Comparison of ENCODE assay signal across 2 cellular contexts in the genomic region with DNA sequence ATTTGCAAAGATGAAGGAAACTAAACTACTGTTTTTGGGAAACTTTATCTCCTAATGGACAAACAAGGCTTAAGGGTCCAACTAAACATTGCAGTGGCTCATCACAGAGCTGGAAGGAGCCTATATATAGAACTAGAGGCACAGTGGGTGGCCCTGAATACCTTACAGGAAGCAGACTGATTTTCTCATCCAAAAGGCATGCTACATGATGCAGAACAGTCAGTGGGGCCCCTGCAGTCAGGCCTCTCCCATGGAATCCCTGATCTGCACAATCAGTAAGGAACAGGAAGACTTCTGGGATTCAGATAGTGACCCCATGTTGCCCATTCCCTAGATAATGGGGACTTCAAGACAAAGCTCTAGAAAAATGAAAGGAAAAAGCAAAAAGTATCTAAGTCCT.
A peak's percentile ranks its signal among the peaks of the same experiment; 100 is the strongest.
TF ChIP-seq lines count a peak whose summit lies in the region.

No MANE protein-coding gene starts in this region.

TF ChIP-seq in HCT116, 20 proteins besides CTCF, POLR2A, EP300 and RAD21 (continued from another document):
- TF ChIP-seq, protein P1, sequence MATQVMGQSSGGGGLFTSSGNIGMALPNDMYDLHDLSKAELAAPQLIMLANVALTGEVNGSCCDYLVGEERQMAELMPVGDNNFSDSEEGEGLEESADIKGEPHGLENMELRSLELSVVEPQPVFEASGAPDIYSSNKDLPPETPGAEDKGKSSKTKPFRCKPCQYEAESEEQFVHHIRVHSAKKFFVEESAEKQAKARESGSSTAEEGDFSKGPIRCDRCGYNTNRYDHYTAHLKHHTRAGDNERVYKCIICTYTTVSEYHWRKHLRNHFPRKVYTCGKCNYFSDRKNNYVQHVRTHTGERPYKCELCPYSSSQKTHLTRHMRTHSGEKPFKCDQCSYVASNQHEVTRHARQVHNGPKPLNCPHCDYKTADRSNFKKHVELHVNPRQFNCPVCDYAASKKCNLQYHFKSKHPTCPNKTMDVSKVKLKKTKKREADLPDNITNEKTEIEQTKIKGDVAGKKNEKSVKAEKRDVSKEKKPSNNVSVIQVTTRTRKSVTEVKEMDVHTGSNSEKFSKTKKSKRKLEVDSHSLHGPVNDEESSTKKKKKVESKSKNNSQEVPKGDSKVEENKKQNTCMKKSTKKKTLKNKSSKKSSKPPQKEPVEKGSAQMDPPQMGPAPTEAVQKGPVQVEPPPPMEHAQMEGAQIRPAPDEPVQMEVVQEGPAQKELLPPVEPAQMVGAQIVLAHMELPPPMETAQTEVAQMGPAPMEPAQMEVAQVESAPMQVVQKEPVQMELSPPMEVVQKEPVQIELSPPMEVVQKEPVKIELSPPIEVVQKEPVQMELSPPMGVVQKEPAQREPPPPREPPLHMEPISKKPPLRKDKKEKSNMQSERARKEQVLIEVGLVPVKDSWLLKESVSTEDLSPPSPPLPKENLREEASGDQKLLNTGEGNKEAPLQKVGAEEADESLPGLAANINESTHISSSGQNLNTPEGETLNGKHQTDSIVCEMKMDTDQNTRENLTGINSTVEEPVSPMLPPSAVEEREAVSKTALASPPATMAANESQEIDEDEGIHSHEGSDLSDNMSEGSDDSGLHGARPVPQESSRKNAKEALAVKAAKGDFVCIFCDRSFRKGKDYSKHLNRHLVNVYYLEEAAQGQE (IDR thresholded peaks at IDR 0.05; ENCODE audit: low read depth) = no peak
- TF ChIP-seq POLR2AphosphoS5 (IDR thresholded peaks at IDR 0.05; ENCODE audit: low read depth, low read length) = peak; percentile 41; the same call in 1 of the 2 replicates
- TF ChIP-seq, protein P2, sequence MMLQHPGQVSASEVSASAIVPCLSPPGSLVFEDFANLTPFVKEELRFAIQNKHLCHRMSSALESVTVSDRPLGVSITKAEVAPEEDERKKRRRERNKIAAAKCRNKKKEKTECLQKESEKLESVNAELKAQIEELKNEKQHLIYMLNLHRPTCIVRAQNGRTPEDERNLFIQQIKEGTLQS (IDR thresholded peaks at IDR 0.05) = no peak
- no peak for TF ChIP-seq ZNF274 (IDR thresholded peaks at IDR 0.05; ENCODE audit: low read depth, low read length)
- TF ChIP-seq TCF7L2 (IDR thresholded peaks at IDR 0.05; ENCODE audit: borderline replicate concordance, extremely low read depth, insufficient read depth, insufficient read length) = no peak
- no peak; the same call in 1 of the 2 replicates for TF ChIP-seq SIN3A (IDR thresholded peaks at IDR 0.05; ENCODE audit: low read depth)
- TF ChIP-seq FOSL1 (IDR thresholded peaks at IDR 0.05; ENCODE audit: low read depth) = peak; percentile 33; the same call in 1 of the 2 replicates
- peak; percentile 57; the same call in 1 of the 2 replicates for TF ChIP-seq JUND (IDR thresholded peaks at IDR 0.05)
- TF ChIP-seq, protein P3, sequence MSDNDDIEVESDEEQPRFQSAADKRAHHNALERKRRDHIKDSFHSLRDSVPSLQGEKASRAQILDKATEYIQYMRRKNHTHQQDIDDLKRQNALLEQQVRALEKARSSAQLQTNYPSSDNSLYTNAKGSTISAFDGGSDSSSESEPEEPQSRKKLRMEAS (IDR thresholded peaks at IDR 0.05) = 0 out of 2 replicates have a peak, but pooled peaks have one; percentile 35

TF ChIP-seq in WTC11, 78 proteins besides CTCF, POLR2A, EP300 and RAD21 (continued from another document):
- TF ChIP-seq, protein P4, sequence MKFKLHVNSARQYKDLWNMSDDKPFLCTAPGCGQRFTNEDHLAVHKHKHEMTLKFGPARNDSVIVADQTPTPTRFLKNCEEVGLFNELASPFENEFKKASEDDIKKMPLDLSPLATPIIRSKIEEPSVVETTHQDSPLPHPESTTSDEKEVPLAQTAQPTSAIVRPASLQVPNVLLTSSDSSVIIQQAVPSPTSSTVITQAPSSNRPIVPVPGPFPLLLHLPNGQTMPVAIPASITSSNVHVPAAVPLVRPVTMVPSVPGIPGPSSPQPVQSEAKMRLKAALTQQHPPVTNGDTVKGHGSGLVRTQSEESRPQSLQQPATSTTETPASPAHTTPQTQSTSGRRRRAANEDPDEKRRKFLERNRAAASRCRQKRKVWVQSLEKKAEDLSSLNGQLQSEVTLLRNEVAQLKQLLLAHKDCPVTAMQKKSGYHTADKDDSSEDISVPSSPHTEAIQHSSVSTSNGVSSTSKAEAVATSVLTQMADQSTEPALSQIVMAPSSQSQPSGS (CRISPR knock-in tag; IDR thresholded peaks at IDR 0.05; ENCODE audit: borderline replicate concordance, low read depth) = no peak
- TF ChIP-seq SMAD3 (CRISPR knock-in tag; IDR thresholded peaks at IDR 0.05; ENCODE audit: borderline replicate concordance) (no peak), ZNF416 (CRISPR knock-in tag; IDR thresholded peaks at IDR 0.05) (no peak), PRRX2 (CRISPR knock-in tag; IDR thresholded peaks at IDR 0.05) (no peak), TP53 (CRISPR knock-in tag; IDR thresholded peaks at IDR 0.05) (no peak)
